Comparison of ENCODE assay signal across 9 cellular contexts in the genomic region with DNA sequence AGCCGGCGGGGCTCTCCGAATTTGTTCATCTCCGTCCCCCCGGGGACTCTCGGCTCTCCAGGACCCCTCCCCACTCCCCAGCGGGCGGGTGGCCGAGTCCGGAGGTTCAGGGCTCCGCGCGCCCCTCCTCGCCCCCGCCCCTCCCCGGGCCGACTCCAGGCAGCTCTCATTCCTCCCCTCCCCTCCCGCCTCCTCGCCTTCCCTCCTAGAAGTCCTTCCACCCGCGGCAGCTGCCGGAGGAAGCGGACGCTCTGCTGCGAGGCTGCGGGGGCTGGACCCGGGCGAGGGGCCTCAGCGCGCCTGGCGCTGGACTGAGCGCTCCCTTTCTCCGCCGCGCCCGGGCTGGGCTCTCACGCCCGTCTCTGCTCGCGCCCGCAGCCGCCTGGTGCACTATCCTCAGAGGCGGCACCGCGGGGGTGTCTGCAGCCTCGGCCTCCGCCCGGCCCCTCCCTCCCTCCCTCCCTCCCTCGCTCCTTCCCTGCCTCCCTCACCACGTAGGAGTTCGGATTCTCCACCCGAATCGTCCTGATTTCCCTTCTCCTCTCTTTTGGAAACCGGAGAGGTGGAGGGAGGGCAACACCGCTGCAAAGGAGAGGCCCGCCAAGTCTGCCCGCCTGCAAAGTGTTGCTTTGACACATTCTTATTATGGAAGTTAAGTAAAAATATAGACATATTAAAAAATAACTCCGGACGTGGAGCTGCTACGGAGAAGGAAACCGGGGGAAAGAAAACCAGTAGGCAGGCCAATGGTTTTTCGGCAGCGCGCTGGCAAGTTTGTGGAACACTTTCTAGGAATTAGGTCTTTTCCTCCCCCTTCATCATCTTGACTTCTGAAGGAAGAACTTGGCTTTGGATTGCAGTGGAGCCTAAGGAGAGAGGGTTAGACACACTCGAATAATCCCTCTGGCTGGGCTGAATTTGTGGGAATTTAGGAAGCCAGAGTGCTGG. TPM values are rescaled to one million over a fixed set of nuclear protein-coding genes. Genes with fewer than 3 reads are reported as not detected.
DNase-seq lines count a peak whose midpoint lies in the region; ATAC-seq and TF ChIP-seq lines count a peak whose summit lies in the region.
"Had no signal": no experiment of that assay in that cellular context is flagged by ENCODE, and none has a peak within 500 bp of the region (broad histone marks: within the 10 kb centered on the region; RNA-seq: fewer than 3 reads in every experiment).

A gene with protein sequence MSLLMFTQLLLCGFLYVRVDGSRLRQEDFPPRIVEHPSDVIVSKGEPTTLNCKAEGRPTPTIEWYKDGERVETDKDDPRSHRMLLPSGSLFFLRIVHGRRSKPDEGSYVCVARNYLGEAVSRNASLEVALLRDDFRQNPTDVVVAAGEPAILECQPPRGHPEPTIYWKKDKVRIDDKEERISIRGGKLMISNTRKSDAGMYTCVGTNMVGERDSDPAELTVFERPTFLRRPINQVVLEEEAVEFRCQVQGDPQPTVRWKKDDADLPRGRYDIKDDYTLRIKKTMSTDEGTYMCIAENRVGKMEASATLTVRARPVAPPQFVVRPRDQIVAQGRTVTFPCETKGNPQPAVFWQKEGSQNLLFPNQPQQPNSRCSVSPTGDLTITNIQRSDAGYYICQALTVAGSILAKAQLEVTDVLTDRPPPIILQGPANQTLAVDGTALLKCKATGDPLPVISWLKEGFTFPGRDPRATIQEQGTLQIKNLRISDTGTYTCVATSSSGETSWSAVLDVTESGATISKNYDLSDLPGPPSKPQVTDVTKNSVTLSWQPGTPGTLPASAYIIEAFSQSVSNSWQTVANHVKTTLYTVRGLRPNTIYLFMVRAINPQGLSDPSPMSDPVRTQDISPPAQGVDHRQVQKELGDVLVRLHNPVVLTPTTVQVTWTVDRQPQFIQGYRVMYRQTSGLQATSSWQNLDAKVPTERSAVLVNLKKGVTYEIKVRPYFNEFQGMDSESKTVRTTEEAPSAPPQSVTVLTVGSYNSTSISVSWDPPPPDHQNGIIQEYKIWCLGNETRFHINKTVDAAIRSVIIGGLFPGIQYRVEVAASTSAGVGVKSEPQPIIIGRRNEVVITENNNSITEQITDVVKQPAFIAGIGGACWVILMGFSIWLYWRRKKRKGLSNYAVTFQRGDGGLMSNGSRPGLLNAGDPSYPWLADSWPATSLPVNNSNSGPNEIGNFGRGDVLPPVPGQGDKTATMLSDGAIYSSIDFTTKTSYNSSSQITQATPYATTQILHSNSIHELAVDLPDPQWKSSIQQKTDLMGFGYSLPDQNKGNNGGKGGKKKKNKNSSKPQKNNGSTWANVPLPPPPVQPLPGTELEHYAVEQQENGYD (N-terminal part only) (plus strand): TSS at position 494 of the 948 bp plus-strand sequence. CDS start 687 bp downstream, outside the sequence.

- no peaks in the 10 kb centered on the region for H3K9me3 ChIP-seq in psoas muscle

- H3K27me3 ChIP-seq in psoas muscle (ENCODE audit: insufficient read depth in 3 of 3, low read length in 2 of 3): peaks cover 0 to 52% (median 7%) of the 10 kb centered on the region in 3 donors

- intact Hi-C loops in Right ventricle myocardium superior (cut with DNase I) (loop anchor here (5.0 to 10.0 kb wide), 2 partner anchors 217 to 1605 kb away; no protein-coding TSS in a partner anchor), psoas muscle (cut with DNase I) (loop anchor here (2.0 to 10.0 kb wide), 4 partner anchors 215 to 1605 kb away; no protein-coding TSS in a partner anchor)

- peak; percentile 77 for ATAC-seq in Right ventricle myocardium superior (ENCODE audit: poor library complexity)
- peak in 3 of 4 donors; percentile 17 to 45 (median 20) for ATAC-seq in psoas muscle
- ATAC-seq in GM18909 (IDR thresholded peaks at IDR 0.05; ENCODE audit: poor library complexity, unreplicated experiment): no peak

- H3K27ac ChIP-seq in psoas muscle: no peak within 1 kb of the TSS
- H3K27ac ChIP-seq: C4-2B had no signal

- DNase-seq in NCI-H187 (lab: John Stamatoyannopoulos, UW) (peak; percentile 12 to 23), NCI-H187 treated with DMSO at 0.1 percent for 48 hours (lab: John Stamatoyannopoulos, UW) (no peak), SW480 (ENCODE audit: low spot score) (peak; percentile 55), Right ventricle myocardium superior (peak; percentile 38), psoas muscle (peak; percentile 19 to 42), NCI-H2029 (lab: John Stamatoyannopoulos, UW) (no peak), 8988T (no peak)

- H3K4me3 ChIP-seq in psoas muscle: peak within 1 kb of the TSS; percentile 56

- H3K36me3 ChIP-seq in psoas muscle (ENCODE audit: insufficient read depth in 1 of 2, low read depth in 1 of 2): no peaks in the 10 kb centered on the region

- no peak for TF ChIP-seq CTCF in psoas muscle (IDR thresholded peaks at IDR 0.05)

- H3K4me1 ChIP-seq in psoas muscle: no peaks in the 10 kb centered on the region

- WGBS in psoas muscle, 3 donors: 1 to 2% (median 2%) methylated on average over 38 to 65 of the region's 65 CpGs

RNA-seq across cellular contexts. Expression of the gene that starts here (rescaled TPM):
- 0.11 TPM for total RNA-seq in Right ventricle myocardium superior
- total RNA-seq in psoas muscle: under 1 TPM in 3 of 4 donors, not detected in 1; 0.12 to 0.39 (median 0.19) TPM
- under 1 TPM; 0.03 to 0.07 (median 0.06) TPM for polyA plus RNA-seq in psoas muscle

Comparison
In these comparisons a context has a peak if more than half of its experiments do, and no peak if none do; other contexts are left out.
1. DNase-seq: peak in NCI-H187 (2 of 2) and SW480 (single experiment); none in NCI-H187 treated with DMSO at 0.1 percent for 48 hours (single experiment), NCI-H2029 (single experiment) and 8988T (single experiment).
2. Peak in DNase-seq and ATAC-seq in Right ventricle myocardium superior; RNA of the gene not detected or under 1 TPM.
3. Peak in DNase-seq, ATAC-seq and H3K4me3 ChIP-seq in psoas muscle; RNA of the gene not detected or under 1 TPM.